In genomic region chr5:108619815-108620214, GRCh38 we compare ENCODE assay signal across 22 cellular contexts.
"Had no signal": no experiment of that assay in that cellular context is flagged by ENCODE, and none has a peak within 500 bp of the region (broad histone marks: within the 10 kb centered on the region; RNA-seq: fewer than 3 reads in every experiment).

No MANE protein-coding gene starts in this region.

- DNase-seq: islet precursor cell; left ventricle myocardium inferior; midbrain; naive thymus-derived CD4-positive, alpha-beta T cell; ovary; right lobe of liver; stimulated activated CD4-positive, alpha-beta T cell treated with anti-CD3 and anti-CD28 coated beads, Interleukin-12 subunit alpha, Interleukin-12 subunit beta, amount 100 ng/mL, for 4 hours; stimulated activated CD4-positive, alpha-beta T cell treated with anti-CD3 and anti-CD28 coated beads, Interleukin-15, amount 100 ng/mL, for 24 hours; stimulated activated CD4-positive, alpha-beta T cell treated with anti-CD3 and anti-CD28 coated beads, Interleukin-2, amount 100 ng/mL, for 24 hours; stimulated activated CD4-positive, alpha-beta T cell treated with anti-CD3 and anti-CD28 coated beads, Interleukin-4, amount 100 ng/mL, for 1 hour; stimulated activated naive B cell treated with anti-CD40 and anti-IgM and Interleukin-4, amounts not matched to agents 10 μg/mL and 1 μg/mL and 100 μg/mL, for 72 hours; stimulated activated naive CD8-positive, alpha-beta T cell treated with anti-CD3 and anti-CD28 coated beads, Interleukin-15, Interleukin-2, amounts not matched to agents 100 U/mL and 50 U/mL, for 24 hours; stomach; testis; thyroid gland; transverse colon had no signal

- H3K4me1 ChIP-seq: left ventricle myocardium inferior, right atrium auricular region, right lobe of liver, stomach, testis, thyroid gland, transverse colon, upper lobe of left lung, vagina had no signal

- H3K27me3 ChIP-seq: ovary, right atrium auricular region, right lobe of liver, stomach, testis, thyroid gland, upper lobe of left lung, vagina had no signal

- ATAC-seq: mucosa of descending colon; naive thymus-derived CD4-positive, alpha-beta T cell; natural killer cell treated with Interleukin-12 subunit alpha and Interleukin-12 subunit beta and Interleukin-15 and Interleukin-18, amount 100 ng/mL, for 72 hours; right lobe of liver; stimulated activated naive B cell treated with anti-CD40 and anti-IgM and Interleukin-4, amounts not matched to agents 10 μg/mL and 1 μg/mL and 100 μg/mL, for 72 hours; stimulated activated naive CD8-positive, alpha-beta T cell treated with anti-CD3 and anti-CD28 coated beads, Interleukin-15, Interleukin-2, amounts not matched to agents 100 U/mL and 50 U/mL, for 24 hours had no signal

- H3K36me3 ChIP-seq: left ventricle myocardium inferior, ovary, right atrium auricular region, right lobe of liver, stomach, thyroid gland, transverse colon, upper lobe of left lung, vagina had no signal

- H3K9me3 ChIP-seq: left ventricle myocardium inferior, mucosa of descending colon, ovary, right atrium auricular region, right lobe of liver, stomach, testis, thyroid gland, transverse colon, upper lobe of left lung, vagina had no signal

- H3K4me3 ChIP-seq: left ventricle myocardium inferior, lung, mucosa of descending colon, ovary, right atrium auricular region, right lobe of liver, stomach, testis, thyroid gland, transverse colon, upper lobe of left lung, vagina had no signal

- H3K27ac ChIP-seq: left ventricle myocardium inferior, ovary, right atrium auricular region, right lobe of liver, stomach, testis, thyroid gland, transverse colon, upper lobe of left lung, vagina had no signal
